Comparison of ENCODE assay signal across 8 cellular contexts in the genomic region with DNA sequence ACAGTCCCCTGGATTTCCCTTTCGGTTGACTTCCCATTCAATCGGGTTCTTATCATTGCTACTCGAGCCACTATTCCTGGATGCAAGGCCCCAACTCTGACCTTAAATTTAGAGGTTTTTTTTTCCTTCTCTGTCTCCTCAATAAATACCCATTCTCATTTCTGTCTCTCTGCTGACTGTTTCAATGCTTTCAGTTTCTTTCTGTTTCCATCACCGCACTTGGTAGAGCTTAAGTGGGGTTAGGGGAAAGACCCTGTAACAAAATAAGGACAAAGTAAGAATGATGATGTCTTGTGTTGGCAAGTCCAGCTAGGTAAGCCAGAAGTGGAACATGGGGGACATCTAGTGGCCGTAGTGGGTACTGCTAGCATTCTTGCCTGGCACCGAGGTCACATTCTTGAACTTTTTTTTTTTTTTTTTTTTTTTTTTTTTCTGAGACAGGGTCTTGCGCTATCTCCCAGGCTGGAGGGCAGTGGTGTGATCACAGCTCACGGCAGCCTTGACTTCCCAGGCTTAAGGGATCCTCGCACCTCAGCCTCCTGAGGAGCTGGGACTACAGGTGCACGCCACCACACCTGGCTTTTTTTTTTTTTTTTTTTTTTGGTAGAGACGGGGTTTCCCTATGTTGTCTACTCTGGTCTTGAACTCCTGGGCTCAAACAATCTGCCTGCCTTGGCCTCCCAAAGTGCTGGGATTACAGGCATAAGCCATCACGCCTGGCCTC. TPM values are rescaled to one million over a fixed set of nuclear protein-coding genes. Genes with fewer than 3 reads are reported as not detected.
DNase-seq lines count a peak whose midpoint lies in the region; ATAC-seq and TF ChIP-seq lines count a peak whose summit lies in the region.

No MANE protein-coding gene starts in this region.

- no peaks in the 10 kb centered on the region for H3K9me3 Mint-ChIP-seq in WTC11

- POLR2A ChIA-PET in WTC11 (lab: Charles Lee) = interaction anchor here (0.9 kb wide), 1 partner anchor 180 kb away, joined by 8 read pairs; no protein-coding TSS in a partner anchor

- H3K4me1 Mint-ChIP-seq in WTC11 = peaks cover 3% of the 10 kb centered on the region

- CTCF ChIA-PET in WTC11 (lab: Charles Lee) = interaction anchor here (0.6 to 4.5 kb wide), 33 partner anchors 9 to 589 kb away, joined by 3 to 59 read pairs (median 4); a partner anchor contains a TSS

- no peak for TF ChIP-seq POLR2A in GM18505 (IDR thresholded peaks at IDR 0.05; ENCODE audit: borderline replicate concordance, extremely low read depth, insufficient read depth, insufficient read length)

- ATAC-seq in GM18505 (IDR thresholded peaks at IDR 0.05; ENCODE audit: unreplicated experiment) = peak; percentile 61
- peak; percentile 72 for ATAC-seq in HG03108 (IDR thresholded peaks at IDR 0.05; ENCODE audit: unreplicated experiment)
- peak; percentile 78 for ATAC-seq in WTC11

- 0 out of 2 replicates have a peak overlapping the region, but pooled peaks have one; percentile 44 for H3K27ac Mint-ChIP-seq in WTC11

- H3K27ac ChIP-seq in caudate nucleus (ENCODE audit: low read depth, low read length) = no peak overlapping the region

- no peak overlapping the region for H3K4me3 Mint-ChIP-seq in WTC11

- DNase-seq in A172 (ENCODE audit: low spot score) (peak; percentile 88), NCI-H2196 (lab: John Stamatoyannopoulos, UW; ENCODE audit: unreplicated experiment) (peak; percentile 75), WTC11 (ENCODE audit: low spot score) (peak; percentile 93), caudate nucleus (lab: John Stamatoyannopoulos, UW) (peak in 56 of 61 donors; percentile 1 to 85 (median 48)), kidney glomerular epithelial cell (lab: John Stamatoyannopoulos, UW) (peak; percentile 68)
- DNase-seq in stimulated activated CD4-positive, alpha-beta T cell treated with anti-CD3 and anti-CD28 coated beads, Interleukin-1b, Interleukin-23, amount 100 ng/mL, for 48 hours = peak; percentile 88

- H3K27me3 Mint-ChIP-seq in WTC11 (ENCODE audit: low read depth) = no peaks in the 10 kb centered on the region

- peak; percentile 95 for TF ChIP-seq CTCF in WTC11 (IDR thresholded peaks at IDR 0.05)

- H3K36me3 Mint-ChIP-seq in WTC11 = no peaks in the 10 kb centered on the region

TF ChIP-seq in WTC11, 78 proteins besides CTCF, POLR2A, EP300 and RAD21:
- TF ChIP-seq JUN (CRISPR knock-in tag; IDR thresholded peaks at IDR 0.05) (no peak), MXD4 (CRISPR knock-in tag; IDR thresholded peaks at IDR 0.05; ENCODE audit: borderline replicate concordance) (no peak), ZNF121 (CRISPR knock-in tag; IDR thresholded peaks at IDR 0.05) (no peak), OVOL2 (CRISPR knock-in tag; IDR thresholded peaks at IDR 0.05; ENCODE audit: borderline replicate concordance) (no peak)
- TF ChIP-seq, protein P1, sequence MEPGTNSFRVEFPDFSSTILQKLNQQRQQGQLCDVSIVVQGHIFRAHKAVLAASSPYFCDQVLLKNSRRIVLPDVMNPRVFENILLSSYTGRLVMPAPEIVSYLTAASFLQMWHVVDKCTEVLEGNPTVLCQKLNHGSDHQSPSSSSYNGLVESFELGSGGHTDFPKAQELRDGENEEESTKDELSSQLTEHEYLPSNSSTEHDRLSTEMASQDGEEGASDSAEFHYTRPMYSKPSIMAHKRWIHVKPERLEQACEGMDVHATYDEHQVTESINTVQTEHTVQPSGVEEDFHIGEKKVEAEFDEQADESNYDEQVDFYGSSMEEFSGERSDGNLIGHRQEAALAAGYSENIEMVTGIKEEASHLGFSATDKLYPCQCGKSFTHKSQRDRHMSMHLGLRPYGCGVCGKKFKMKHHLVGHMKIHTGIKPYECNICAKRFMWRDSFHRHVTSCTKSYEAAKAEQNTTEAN (CRISPR knock-in tag; IDR thresholded peaks at IDR 0.05) = no peak
- TF ChIP-seq, protein P2, sequence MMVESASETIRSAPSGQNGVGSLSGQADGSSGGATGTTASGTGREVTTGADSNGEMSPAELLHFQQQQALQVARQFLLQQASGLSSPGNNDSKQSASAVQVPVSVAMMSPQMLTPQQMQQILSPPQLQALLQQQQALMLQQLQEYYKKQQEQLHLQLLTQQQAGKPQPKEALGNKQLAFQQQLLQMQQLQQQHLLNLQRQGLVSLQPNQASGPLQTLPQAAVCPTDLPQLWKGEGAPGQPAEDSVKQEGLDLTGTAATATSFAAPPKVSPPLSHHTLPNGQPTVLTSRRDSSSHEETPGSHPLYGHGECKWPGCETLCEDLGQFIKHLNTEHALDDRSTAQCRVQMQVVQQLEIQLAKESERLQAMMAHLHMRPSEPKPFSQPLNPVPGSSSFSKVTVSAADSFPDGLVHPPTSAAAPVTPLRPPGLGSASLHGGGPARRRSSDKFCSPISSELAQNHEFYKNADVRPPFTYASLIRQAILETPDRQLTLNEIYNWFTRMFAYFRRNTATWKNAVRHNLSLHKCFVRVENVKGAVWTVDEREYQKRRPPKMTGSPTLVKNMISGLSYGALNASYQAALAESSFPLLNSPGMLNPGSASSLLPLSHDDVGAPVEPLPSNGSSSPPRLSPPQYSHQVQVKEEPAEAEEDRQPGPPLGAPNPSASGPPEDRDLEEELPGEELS (CRISPR knock-in tag; IDR thresholded peaks at IDR 0.05) = no peak
- TF ChIP-seq, protein P3, sequence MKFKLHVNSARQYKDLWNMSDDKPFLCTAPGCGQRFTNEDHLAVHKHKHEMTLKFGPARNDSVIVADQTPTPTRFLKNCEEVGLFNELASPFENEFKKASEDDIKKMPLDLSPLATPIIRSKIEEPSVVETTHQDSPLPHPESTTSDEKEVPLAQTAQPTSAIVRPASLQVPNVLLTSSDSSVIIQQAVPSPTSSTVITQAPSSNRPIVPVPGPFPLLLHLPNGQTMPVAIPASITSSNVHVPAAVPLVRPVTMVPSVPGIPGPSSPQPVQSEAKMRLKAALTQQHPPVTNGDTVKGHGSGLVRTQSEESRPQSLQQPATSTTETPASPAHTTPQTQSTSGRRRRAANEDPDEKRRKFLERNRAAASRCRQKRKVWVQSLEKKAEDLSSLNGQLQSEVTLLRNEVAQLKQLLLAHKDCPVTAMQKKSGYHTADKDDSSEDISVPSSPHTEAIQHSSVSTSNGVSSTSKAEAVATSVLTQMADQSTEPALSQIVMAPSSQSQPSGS (CRISPR knock-in tag; IDR thresholded peaks at IDR 0.05; ENCODE audit: borderline replicate concordance, low read depth) = no peak
- TF ChIP-seq, protein P4, sequence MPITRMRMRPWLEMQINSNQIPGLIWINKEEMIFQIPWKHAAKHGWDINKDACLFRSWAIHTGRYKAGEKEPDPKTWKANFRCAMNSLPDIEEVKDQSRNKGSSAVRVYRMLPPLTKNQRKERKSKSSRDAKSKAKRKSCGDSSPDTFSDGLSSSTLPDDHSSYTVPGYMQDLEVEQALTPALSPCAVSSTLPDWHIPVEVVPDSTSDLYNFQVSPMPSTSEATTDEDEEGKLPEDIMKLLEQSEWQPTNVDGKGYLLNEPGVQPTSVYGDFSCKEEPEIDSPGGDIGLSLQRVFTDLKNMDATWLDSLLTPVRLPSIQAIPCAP (CRISPR knock-in tag; IDR thresholded peaks at IDR 0.05) = no peak

RNA-seq across cellular contexts. Expression of a gene that starts 40.3 kb away (rescaled TPM):
- 32.5 and 49.3 TPM in 2 replicates for total RNA-seq in A172 (2014; rRNA removed; shearing (Covaris generic))
- total RNA-seq in WTC11 (2021) = 27.8 to 31.6 TPM (median 28.7 TPM) in 3 replicates

RNA-seq across cellular contexts. Expression of a gene that starts 58.1 kb away (rescaled TPM):
- 77.7 and 94.8 TPM in 2 replicates for total RNA-seq in A172 (2014; rRNA removed; shearing (Covaris generic))
- 55.0 to 65.8 TPM (median 63.4 TPM) in 3 replicates for total RNA-seq in WTC11 (2021)

RNA-seq across cellular contexts. Expression of a gene that starts 59.5 kb away (rescaled TPM):
- total RNA-seq in A172 (2014; rRNA removed; shearing (Covaris generic)) = 21.2 and 23.0 TPM in 2 replicates
- 14.4 to 16.5 TPM (median 15.0 TPM) in 3 replicates for total RNA-seq in WTC11 (2021)
